In genomic region chr10:112845145-112845544, GRCh38 we compare ENCODE assay signal across 37 cellular contexts.
"Had no signal": no experiment of that assay in that cellular context is flagged by ENCODE, and none has a peak within 500 bp of the region (broad histone marks: within the 10 kb centered on the region; RNA-seq: fewer than 3 reads in every experiment).

No MANE protein-coding gene starts in this region.

- H3K27me3 ChIP-seq: ascending aorta, cardiac muscle cell had no signal

- H3K27me3 Mint-ChIP-seq: activated CD4-positive, alpha-beta memory T cell treated with anti-CD3 and anti-CD28 coated beads, Interleukin-2, amount 10 ng/mL, durations not matched to agents 7 days and 5 days; activated CD4-positive, alpha-beta T cell treated with anti-CD3 and anti-CD28 coated beads for 36 hours; activated CD4-positive, alpha-beta T cell treated with anti-CD3 and anti-CD28 coated beads, Interleukin-2, amount 10 ng/mL, durations not matched to agents 7 days and 5 days; activated CD8-positive, alpha-beta memory T cell treated with anti-CD3 and anti-CD28 coated beads, Interleukin-2, amount 10 ng/mL, durations not matched to agents 7 days and 5 days; activated naive CD4-positive, alpha-beta T cell treated with anti-CD3 and anti-CD28 coated beads, Interleukin-2, amount 10 ng/mL, durations not matched to agents 7 days and 5 days; activated naive CD4-positive, alpha-beta T cell treated with anti-CD3 and anti-CD28 coated beads, Interleukin-2, amount 50 U/mL, for 24 hours; activated naive CD8-positive, alpha-beta T cell; activated naive CD8-positive, alpha-beta T cell treated with anti-CD3 and anti-CD28 coated beads, Interleukin-2, amount 50 U/mL, for 24 hours; activated T-cell treated with anti-CD3 and anti-CD28 coated beads, Interleukin-2, amount 50 U/mL, for 24 hours; brain; central memory CD8-positive, alpha-beta T cell had no signal

- H3K4me1 ChIP-seq: ascending aorta had no signal

- H3K4me3 ChIP-seq: ascending aorta, cardiac muscle cell had no signal

- DNase-seq: activated CD4-positive, alpha-beta memory T cell treated with anti-CD3 and anti-CD28 coated beads, Interleukin-2, amount 10 ng/mL, durations not matched to agents 7 days and 5 days; activated CD4-positive, alpha-beta T cell treated with anti-CD3 and anti-CD28 coated beads for 1 hour; activated CD4-positive, alpha-beta T cell treated with anti-CD3 and anti-CD28 coated beads for 36 hours; activated CD4-positive, alpha-beta T cell treated with anti-CD3 and anti-CD28 coated beads for 48 hours; activated CD4-positive, alpha-beta T cell treated with anti-CD3 and anti-CD28 coated beads, Interleukin-2, amount 10 ng/mL, durations not matched to agents 7 days and 5 days; activated CD4-positive, alpha-beta T cell treated with anti-CD3 and anti-CD28 coated beads, Interleukin-2, amount 50 U/mL, for 48 hours; activated CD4-positive, CD25-positive, alpha-beta regulatory T cell; activated CD8-positive, alpha-beta memory T cell treated with anti-CD3 and anti-CD28 coated beads for 24 hours; activated CD8-positive, alpha-beta memory T cell treated with anti-CD3 and anti-CD28 coated beads, Interleukin-2, amount 10 ng/mL, durations not matched to agents 7 days and 5 days; activated CD8-positive, alpha-beta memory T cell treated with anti-CD3 and anti-CD28 coated beads, Interleukin-2, amount 50 U/mL, for 48 hours; activated CD8-positive, alpha-beta T cell treated with anti-CD3 and anti-CD28 coated beads, Interleukin-2, amount 10 ng/mL, durations not matched to agents 7 days and 5 days; activated effector memory CD4-positive, alpha-beta T cell treated with Interleukin-2 at 50 U/mL for 16 hours; activated gamma-delta T cell; activated naive CD4-positive, alpha-beta T cell treated with anti-CD3 and anti-CD28 coated beads, Interleukin-2, amount 10 ng/mL, durations not matched to agents 7 days and 5 days; activated naive CD4-positive, alpha-beta T cell treated with Interleukin-2 at 50 U/mL for 16 hours; activated naive CD8-positive, alpha-beta T cell treated with anti-CD3 and anti-CD28 coated beads, Interleukin-2, amount 10 ng/mL, durations not matched to agents 7 days and 5 days; activated naive CD8-positive, alpha-beta T cell treated with anti-CD3 and anti-CD28 coated beads, Interleukin-2, amount 50 U/mL, for 24 hours; activated T-cell treated with anti-CD3 and anti-CD28 coated beads, Interleukin-2, amount 50 U/mL, for 24 hours; activated T-cell treated with anti-CD3 and anti-CD28 coated beads, Interleukin-2, amount 50 U/mL, for 48 hours; amygdala; anterior cingulate cortex; caudate nucleus; cerebellar nuclear complex; T-helper 1 cell; T-helper 2 cell; T-helper 9 cell had no signal

- ATAC-seq: activated CD4-positive, alpha-beta T cell treated with anti-CD3 and anti-CD28 coated beads for 36 hours; activated CD4-positive, CD25-positive, alpha-beta regulatory T cell treated with anti-CD3 and anti-CD28 coated beads, Interleukin-2, amount 50 U/mL, for 24 hours; activated CD8-positive, alpha-beta memory T cell treated with anti-CD3 and anti-CD28 coated beads, Interleukin-2, amount 10 ng/mL, durations not matched to agents 7 days and 5 days; activated CD8-positive, alpha-beta T cell treated with anti-CD3 and anti-CD28 coated beads, Interleukin-2, amount 10 ng/mL, durations not matched to agents 7 days and 5 days; activated naive CD8-positive, alpha-beta T cell treated with anti-CD3 and anti-CD28 coated beads, Interleukin-2, amount 50 U/mL, for 24 hours had no signal

- H3K4me3 Mint-ChIP-seq: activated CD4-positive, alpha-beta memory T cell treated with anti-CD3 and anti-CD28 coated beads, Interleukin-2, amount 10 ng/mL, durations not matched to agents 7 days and 5 days; activated CD4-positive, alpha-beta T cell treated with anti-CD3 and anti-CD28 coated beads for 36 hours; activated CD4-positive, alpha-beta T cell treated with anti-CD3 and anti-CD28 coated beads, Interleukin-2, amount 10 ng/mL, durations not matched to agents 7 days and 5 days; activated CD8-positive, alpha-beta memory T cell treated with anti-CD3 and anti-CD28 coated beads, Interleukin-2, amount 10 ng/mL, durations not matched to agents 7 days and 5 days; activated CD8-positive, alpha-beta T cell treated with anti-CD3 and anti-CD28 coated beads, Interleukin-2, amount 10 ng/mL, durations not matched to agents 7 days and 5 days; activated naive CD4-positive, alpha-beta T cell treated with anti-CD3 and anti-CD28 coated beads, Interleukin-2, amount 10 ng/mL, durations not matched to agents 7 days and 5 days; activated naive CD4-positive, alpha-beta T cell treated with anti-CD3 and anti-CD28 coated beads, Interleukin-2, amount 50 U/mL, for 24 hours; activated naive CD8-positive, alpha-beta T cell; activated naive CD8-positive, alpha-beta T cell treated with anti-CD3 and anti-CD28 coated beads, Interleukin-2, amount 10 ng/mL, durations not matched to agents 7 days and 5 days; activated naive CD8-positive, alpha-beta T cell treated with anti-CD3 and anti-CD28 coated beads, Interleukin-2, amount 50 U/mL, for 24 hours; activated T-cell treated with anti-CD3 and anti-CD28 coated beads, Interleukin-2, amount 50 U/mL, for 24 hours; brain; central memory CD8-positive, alpha-beta T cell; T-helper 1 cell treated with Interleukin-12 subunit alpha and Interleukin-12 subunit beta and Interleukin-4 antibody, amounts not matched to agents 30 μg/mL and 1 μg/mL, for 36 hours; T-helper 2 cell treated with Interferon-gamma antibody and Interleukin-4, amounts not matched to agents 5 μg/mL and 100 μg/mL, for 36 hours had no signal

- H3K27ac ChIP-seq: ascending aorta, cardiac muscle cell, VCaP had no signal

- H3K27ac Mint-ChIP-seq: activated CD4-positive, alpha-beta memory T cell treated with anti-CD3 and anti-CD28 coated beads, Interleukin-2, amount 10 ng/mL, durations not matched to agents 7 days and 5 days; activated CD4-positive, alpha-beta T cell treated with anti-CD3 and anti-CD28 coated beads for 36 hours; activated CD4-positive, alpha-beta T cell treated with anti-CD3 and anti-CD28 coated beads, Interleukin-2, amount 10 ng/mL, durations not matched to agents 7 days and 5 days; activated CD8-positive, alpha-beta memory T cell treated with anti-CD3 and anti-CD28 coated beads, Interleukin-2, amount 10 ng/mL, durations not matched to agents 7 days and 5 days; activated CD8-positive, alpha-beta T cell treated with anti-CD3 and anti-CD28 coated beads, Interleukin-2, amount 10 ng/mL, durations not matched to agents 7 days and 5 days; activated naive CD4-positive, alpha-beta T cell treated with anti-CD3 and anti-CD28 coated beads, Interleukin-2, amount 10 ng/mL, durations not matched to agents 7 days and 5 days; activated naive CD4-positive, alpha-beta T cell treated with anti-CD3 and anti-CD28 coated beads, Interleukin-2, amount 50 U/mL, for 24 hours; activated naive CD8-positive, alpha-beta T cell; activated naive CD8-positive, alpha-beta T cell treated with anti-CD3 and anti-CD28 coated beads, Interleukin-2, amount 10 ng/mL, durations not matched to agents 7 days and 5 days; activated naive CD8-positive, alpha-beta T cell treated with anti-CD3 and anti-CD28 coated beads, Interleukin-2, amount 50 U/mL, for 24 hours; activated T-cell treated with anti-CD3 and anti-CD28 coated beads, Interleukin-2, amount 50 U/mL, for 24 hours; activated T-helper 2 cell treated with anti-CD3 and anti-CD28 coated beads, Interferon-gamma antibody, Interleukin-2, Interleukin-4, amounts not matched to agents 10 μg/mL and 5 μg/mL and 100 μg/mL, durations not matched to agents 14 hours and 24 hours and 36 hours; brain; T-helper 1 cell treated with Interleukin-12 subunit alpha and Interleukin-12 subunit beta and Interleukin-4 antibody, amounts not matched to agents 30 μg/mL and 1 μg/mL, for 36 hours; T-helper 2 cell treated with Interferon-gamma antibody and Interleukin-4, amounts not matched to agents 5 μg/mL and 100 μg/mL, for 36 hours had no signal

- H3K36me3 ChIP-seq: ascending aorta, cardiac muscle cell had no signal

- H3K4me1 Mint-ChIP-seq: activated CD4-positive, alpha-beta memory T cell treated with anti-CD3 and anti-CD28 coated beads, Interleukin-2, amount 10 ng/mL, durations not matched to agents 7 days and 5 days; activated CD4-positive, alpha-beta T cell treated with anti-CD3 and anti-CD28 coated beads for 36 hours; activated CD4-positive, alpha-beta T cell treated with anti-CD3 and anti-CD28 coated beads, Interleukin-2, amount 10 ng/mL, durations not matched to agents 7 days and 5 days; activated CD8-positive, alpha-beta memory T cell treated with anti-CD3 and anti-CD28 coated beads, Interleukin-2, amount 10 ng/mL, durations not matched to agents 7 days and 5 days; activated naive CD4-positive, alpha-beta T cell treated with anti-CD3 and anti-CD28 coated beads, Interleukin-2, amount 10 ng/mL, durations not matched to agents 7 days and 5 days; activated naive CD4-positive, alpha-beta T cell treated with anti-CD3 and anti-CD28 coated beads, Interleukin-2, amount 50 U/mL, for 24 hours; activated naive CD8-positive, alpha-beta T cell treated with anti-CD3 and anti-CD28 coated beads, Interleukin-2, amount 10 ng/mL, durations not matched to agents 7 days and 5 days; activated naive CD8-positive, alpha-beta T cell treated with anti-CD3 and anti-CD28 coated beads, Interleukin-2, amount 50 U/mL, for 24 hours; central memory CD8-positive, alpha-beta T cell had no signal
